ENCODE assay signal across 22 cellular contexts in the genomic region with DNA sequence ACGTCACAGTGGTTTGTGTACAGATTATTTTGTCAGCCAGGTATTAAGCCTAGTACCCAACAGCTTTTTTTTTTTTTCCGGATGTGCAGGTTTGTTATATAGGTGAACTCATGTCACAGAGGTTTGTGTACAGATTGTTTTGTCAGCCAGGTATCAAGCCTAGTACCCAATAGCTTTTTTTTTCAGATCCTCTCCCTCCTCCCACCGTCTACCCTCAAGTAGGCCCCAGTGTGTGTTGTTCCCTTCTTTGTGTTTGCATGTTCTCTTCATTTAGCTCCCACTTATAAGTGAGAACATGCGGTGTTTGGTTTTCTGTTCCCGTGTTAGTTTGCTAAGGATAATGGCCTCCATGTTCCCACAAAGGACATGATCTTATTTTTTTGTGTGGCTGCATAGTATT.
"Had no signal": no experiment of that assay in that cellular context is flagged by ENCODE, and none has a peak within 500 bp of the region (broad histone marks: within the 10 kb centered on the region; RNA-seq: fewer than 3 reads in every experiment).

No MANE protein-coding gene starts in this region.

- H3K27me3 Mint-ChIP-seq: naive B cell; natural killer cell treated with Interleukin-12 subunit alpha and Interleukin-12 subunit beta and Interleukin-15 and Interleukin-18, amount 100 ng/mL, for 72 hours; type B pancreatic cell had no signal

- H3K27ac ChIP-seq: dorsolateral prefrontal cortex, neutrophil, pancreas, right lobe of liver, testis, tibial artery had no signal

- H3K36me3 ChIP-seq: neutrophil, pancreas, right lobe of liver, tibial artery had no signal

- H3K9me3 ChIP-seq: mucosa of descending colon, neutrophil, pancreas, right lobe of liver, testis, tibial artery had no signal

- H3K36me3 Mint-ChIP-seq: mesothelial cell of epicardium; natural killer cell treated with Interleukin-12 subunit alpha and Interleukin-12 subunit beta and Interleukin-15 and Interleukin-18, amount 100 ng/mL, for 72 hours had no signal

- H3K4me3 Mint-ChIP-seq: mesothelial cell of epicardium; naive B cell; natural killer cell treated with Interleukin-12 subunit alpha and Interleukin-12 subunit beta and Interleukin-15 and Interleukin-18, amount 100 ng/mL, for 72 hours; neural crest cell had no signal

- H3K27ac Mint-ChIP-seq: mesothelial cell of epicardium, type B pancreatic cell had no signal

- ATAC-seq: left lobe of liver; natural killer cell treated with Interleukin-12 subunit alpha and Interleukin-12 subunit beta and Interleukin-15 and Interleukin-18, amount 100 ng/mL, for 72 hours had no signal

- H3K9me3 Mint-ChIP-seq: natural killer cell treated with Interleukin-12 subunit alpha and Interleukin-12 subunit beta and Interleukin-15 and Interleukin-18, amount 100 ng/mL, for 72 hours; neural crest cell had no signal

- DNase-seq: dorsolateral prefrontal cortex; effector CD4-positive, alpha-beta T cell; hypothalamus; kidney; mesenchymal stem cell; mucosa of descending colon; naive B cell; pancreas; right lobe of liver; small intestine; stimulated activated CD4-positive, alpha-beta T cell treated with anti-CD3 and anti-CD28 coated beads, Interleukin-15, amount 100 ng/mL, for 24 hours; stimulated activated CD4-positive, alpha-beta T cell treated with anti-CD3 and anti-CD28 coated beads, Interleukin-2, amount 100 ng/mL, for 48 hours; stimulated activated naive CD4-positive, alpha-beta T cell; substantia nigra; testis; tibial artery had no signal

- H3K4me3 ChIP-seq: dorsolateral prefrontal cortex, mucosa of descending colon, pancreas, right lobe of liver, testis, tibial artery had no signal
